11 cellular contexts compared by ENCODE assay signal in the genomic region with DNA sequence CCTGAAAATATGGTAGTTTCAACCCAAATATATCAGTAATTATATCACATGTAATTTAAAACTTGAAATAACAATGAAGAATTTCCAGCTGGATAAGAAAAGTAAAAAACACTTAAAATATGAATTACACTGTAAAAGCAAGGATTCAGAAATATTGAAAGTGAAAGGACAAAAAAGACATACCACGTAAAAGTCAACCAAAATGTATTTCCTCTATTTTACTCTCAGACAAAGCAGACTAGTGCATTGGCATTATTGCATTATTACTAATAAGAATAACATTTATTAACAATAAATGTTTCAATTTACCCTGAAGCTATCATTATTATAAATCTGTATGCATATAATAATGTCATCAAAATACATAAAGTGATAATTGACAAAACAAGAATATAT.
DNase-seq lines count a peak whose midpoint lies in the region; ATAC-seq and TF ChIP-seq lines count a peak whose summit lies in the region.
"Had no signal": no experiment of that assay in that cellular context is flagged by ENCODE, and none has a peak within 500 bp of the region (broad histone marks: within the 10 kb centered on the region; RNA-seq: fewer than 3 reads in every experiment).

No MANE protein-coding gene starts in this region.

- peaks cover 14% of the 10 kb centered on the region for H3K4me1 Mint-ChIP-seq in activated T-cell treated with anti-CD3 and anti-CD28 coated beads, Interleukin-2, amount 50 U/mL, for 72 hours (ENCODE audit: low read depth)

- H3K4me3 Mint-ChIP-seq in activated T-cell treated with anti-CD3 and anti-CD28 coated beads, Interleukin-2, amount 50 U/mL, for 72 hours: peak overlapping the region; percentile 26 to 65
- H3K4me3 Mint-ChIP-seq: dendritic cell treated with granulocyte-macrophage colony-stimulating factor and Interleukin-4, amounts not matched to agents 40 ng/mL and 50 ng/mL, for 4 days had no signal

- ATAC-seq in activated T-cell treated with anti-CD3 and anti-CD28 coated beads, Interleukin-2, amount 50 U/mL, for 72 hours (replicated peaks in 1 of 2): peak; percentile 35
- ATAC-seq in GM21619 (IDR thresholded peaks at IDR 0.05; ENCODE audit: unreplicated experiment) (peak; percentile 42), left cardiac atrium (no peak), PC-3 (no peak)

- H3K4me1 ChIP-seq in Karpas-422 (ENCODE audit: low read length): peaks cover 3% of the 10 kb centered on the region; the same call in 1 of the 2 replicates
- no peaks in the 10 kb centered on the region for H3K4me1 ChIP-seq in osteoblast (ENCODE audit: insufficient read depth, low read length)
- no peaks in the 10 kb centered on the region for H3K4me1 ChIP-seq in PC-3 (ENCODE audit: insufficient read depth, low read length)

- no peaks in the 10 kb centered on the region for H3K79me2 ChIP-seq in Karpas-422 (ENCODE audit: low read length)
- no peaks in the 10 kb centered on the region for H3K79me2 ChIP-seq in osteoblast (ENCODE audit: insufficient read depth, low read length)
- H3K79me2 ChIP-seq in PC-3 (ENCODE audit: low read length): no peaks in the 10 kb centered on the region

- H3K9me2 ChIP-seq in Karpas-422 (replicated peaks; ENCODE audit: insufficient read depth, low read length) (no peaks in the 10 kb centered on the region), PC-3 (replicated peaks; ENCODE audit: low read length) (no peaks in the 10 kb centered on the region)

- H3K27me3 ChIP-seq in Karpas-422 (ENCODE audit: low read length) (no peaks in the 10 kb centered on the region), osteoblast (ENCODE audit: insufficient read depth, low read length) (no peaks in the 10 kb centered on the region), PC-3 (ENCODE audit: low read length) (no peaks in the 10 kb centered on the region)

- POLR2A ChIA-PET in PC-3 (lab: Charles Lee; ENCODE audit: unreplicated experiment): no interaction called here

- H2AFZ ChIP-seq in Karpas-422 (ENCODE audit: low read length): 0 out of 2 replicates have a peak overlapping the region, but pooled peaks have one; percentile 68
- H2AFZ ChIP-seq in osteoblast (ENCODE audit: low read length): peak overlapping the region; percentile 83
- H2AFZ ChIP-seq in PC-3 (ENCODE audit: low read length): no peak overlapping the region

- no peaks in the 10 kb centered on the region for H3K9me3 Mint-ChIP-seq in activated T-cell treated with anti-CD3 and anti-CD28 coated beads, Interleukin-2, amount 50 U/mL, for 72 hours
- H3K9me3 Mint-ChIP-seq: dendritic cell treated with granulocyte-macrophage colony-stimulating factor and Interleukin-4, amounts not matched to agents 40 ng/mL and 50 ng/mL, for 4 days had no signal

- no peaks in the 10 kb centered on the region for H3K36me3 Mint-ChIP-seq in activated T-cell treated with anti-CD3 and anti-CD28 coated beads, Interleukin-2, amount 50 U/mL, for 72 hours (ENCODE audit: insufficient read depth in 2 of 2)

- CTCF ChIA-PET in PC-3 (lab: Charles Lee): no interaction called here

- H3K27ac Mint-ChIP-seq in activated T-cell treated with anti-CD3 and anti-CD28 coated beads, Interleukin-2, amount 50 U/mL, for 72 hours: no peak overlapping the region
- H3K27ac Mint-ChIP-seq: dendritic cell treated with granulocyte-macrophage colony-stimulating factor and Interleukin-4, amounts not matched to agents 40 ng/mL and 50 ng/mL, for 4 days had no signal

- H4K20me1 ChIP-seq in Karpas-422 (ENCODE audit: insufficient read depth, low read depth, low read length): no peaks in the 10 kb centered on the region
- no peaks in the 10 kb centered on the region for H4K20me1 ChIP-seq in osteoblast (ENCODE audit: insufficient read depth, low read length)
- H4K20me1 ChIP-seq in PC-3 (ENCODE audit: low read length): no peaks in the 10 kb centered on the region

- no peak overlapping the region for H3K4me2 ChIP-seq in Karpas-422 (ENCODE audit: low read depth, low read length, poor library complexity, severe bottlenecking)
- H3K4me2 ChIP-seq in osteoblast (ENCODE audit: insufficient read depth, low read length): peak overlapping the region; percentile 54
- H3K4me2 ChIP-seq in PC-3 (ENCODE audit: low read length): no peak overlapping the region

- BruUV-seq in PC-3 (replicated peaks; lab: Mats Ljungman, UMichigan): no TSS peak

- H3K27me3 Mint-ChIP-seq in activated T-cell treated with anti-CD3 and anti-CD28 coated beads, Interleukin-2, amount 50 U/mL, for 72 hours (ENCODE audit: low read depth): peaks cover 11% of the 10 kb centered on the region
- H3K27me3 Mint-ChIP-seq: dendritic cell treated with granulocyte-macrophage colony-stimulating factor and Interleukin-4, amounts not matched to agents 40 ng/mL and 50 ng/mL, for 4 days had no signal

- no peak overlapping the region for H3K4me3 ChIP-seq in Karpas-422 (ENCODE audit: low read length)
- no peak overlapping the region for H3K4me3 ChIP-seq in osteoblast (ENCODE audit: insufficient read depth, low read length)
- no peak overlapping the region for H3K4me3 ChIP-seq in PC-3 (ENCODE audit: low read length)

- H3K9ac ChIP-seq in Karpas-422 (ENCODE audit: low read length) (no peak overlapping the region), PC-3 (ENCODE audit: low read length) (no peak overlapping the region)

- intact Hi-C loops in left cardiac atrium (cut with DNase I): no loop called here
- intact Hi-C loops in PC-3 (cut with micrococcal nuclease): no loop called here

- H3K9me3 ChIP-seq in Karpas-422 (ENCODE audit: low read length) (no peaks in the 10 kb centered on the region), osteoblast (ENCODE audit: low read depth, low read length) (no peaks in the 10 kb centered on the region), PC-3 (ENCODE audit: low read length) (no peaks in the 10 kb centered on the region)

- TF ChIP-seq CTCF in osteoblast (IDR thresholded peaks at IDR 0.05; ENCODE audit: extremely low read depth, low read depth, low read length) (no peak), PC-3 (conservative IDR thresholded peaks at IDR 0.05; ENCODE audit: low read depth, low read length) (no peak)

- H3K36me3 ChIP-seq in Karpas-422 (ENCODE audit: insufficient read depth, low read length): no peaks in the 10 kb centered on the region
- no peaks in the 10 kb centered on the region for H3K36me3 ChIP-seq in osteoblast (ENCODE audit: insufficient read depth, low read length)
- H3K36me3 ChIP-seq in PC-3 (ENCODE audit: low read depth, low read length): no peaks in the 10 kb centered on the region

- no peaks in the 10 kb centered on the region for H3F3A ChIP-seq in PC-3 (ENCODE audit: low read length, unreplicated experiment)

- DNase-seq in activated T-cell treated with anti-CD3 and anti-CD28 coated beads, Interleukin-2, amount 50 U/mL, for 72 hours: no peak
- DNase-seq in activated T-cell treated with anti-CD3 and anti-CD28 coated beads for 4 hours: no peak
- no peak for DNase-seq in Karpas-422
- DNase-seq in osteoblast (ENCODE audit: insufficient read length, low spot score, missing footprints): no peak
- DNase-seq in left cardiac atrium: no peak
- DNase-seq in NCI-H748 treated with DMSO at 0.1 percent for 48 hours (lab: John Stamatoyannopoulos, UW): no peak
- no peak for DNase-seq in PC-3
- DNase-seq: activated CD4-positive, alpha-beta T cell treated with anti-CD3 and anti-CD28 coated beads, Interleukin-2, amount 50 U/mL, for 4 hours; NCI-H1694 had no signal

- H3K27ac ChIP-seq in Karpas-422 (ENCODE audit: low read length): no peak overlapping the region
- H3K27ac ChIP-seq in osteoblast (ENCODE audit: low read depth, low read length): no peak overlapping the region
- H3K27ac ChIP-seq in PC-3 (ENCODE audit: low read length): no peak overlapping the region

Comparison
In these comparisons a context has a peak if more than half of its experiments do, and no peak if none do; other contexts are left out.
1. ATAC-seq: peak in activated T-cell treated with anti-CD3 and anti-CD28 coated beads, Interleukin-2, amount 50 U/mL, for 72 hours (2 of 2) and GM21619 (single experiment); none in left cardiac atrium (0 of 2) and PC-3 (single experiment).